In the genomic region with DNA sequence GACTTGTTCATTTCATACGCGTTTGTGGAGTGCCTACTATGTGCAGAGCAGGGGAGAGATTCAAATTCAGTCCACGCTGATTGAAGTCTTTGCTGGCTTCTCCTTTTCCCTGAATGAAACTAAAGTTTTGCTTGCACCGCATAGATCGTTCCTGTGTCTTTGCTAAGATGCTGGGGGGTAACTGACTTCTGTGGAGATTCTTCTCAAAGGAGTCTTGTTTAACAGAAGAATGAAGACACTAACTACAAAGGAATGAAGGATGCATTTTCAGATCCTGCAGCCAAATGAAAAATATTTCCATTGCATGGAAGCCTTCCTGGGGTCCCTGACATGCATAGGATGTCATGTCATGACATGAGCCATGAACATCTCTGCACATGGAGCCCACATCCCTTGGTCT, we compare ENCODE assay signal across 27 cellular contexts.
"Had no signal": no experiment of that assay in that cellular context is flagged by ENCODE, and none has a peak within 500 bp of the region (broad histone marks: within the 10 kb centered on the region; RNA-seq: fewer than 3 reads in every experiment).

No MANE protein-coding gene starts in this region.

- H3K4me1 ChIP-seq: parathyroid adenoma, thyroid gland had no signal

- DNase-seq: activated CD4-positive, alpha-beta T cell treated with anti-CD3 and anti-CD28 coated beads for 1 hour; activated CD4-positive, alpha-beta T cell treated with anti-CD3 and anti-CD28 coated beads, Interleukin-2, amount 50 U/mL, for 1 hour; activated CD8-positive, alpha-beta T cell treated with anti-CD3 and anti-CD28 coated beads, Interleukin-2, amount 10 ng/mL, durations not matched to agents 7 days and 5 days; activated gamma-delta T cell treated with Interleukin-2 at 50 U/mL for 16 hours; anterior cingulate cortex; central memory CD4-positive, alpha-beta T cell; dorsolateral prefrontal cortex; effector memory CD8-positive, alpha-beta T cell; head of caudate nucleus; hypothalamus; nephron progenitor cell; right cardiac atrium; stimulated activated CD4-positive, alpha-beta T cell treated with anti-CD3 and anti-CD28 coated beads, Interleukin-1b, Interleukin-23, amount 100 ng/mL, for 48 hours; substantia nigra; thyroid gland; WERI-Rb-1 had no signal

- H3K36me3 ChIP-seq: gastroesophageal sphincter, thyroid gland, WERI-Rb-1 had no signal

- H3K4me3 Mint-ChIP-seq: activated CD8-positive, alpha-beta T cell treated with anti-CD3 and anti-CD28 coated beads, Interleukin-2, amount 10 ng/mL, durations not matched to agents 7 days and 5 days; activated naive CD4-positive, alpha-beta T cell treated with anti-CD3 and anti-CD28 coated beads, Interleukin-2, amount 50 U/mL, for 24 hours; activated T-helper 1 cell treated with anti-CD3 and anti-CD28 coated beads, Interleukin-12 subunit alpha, Interleukin-12 subunit beta, Interleukin-2, Interleukin-4 antibody, amounts not matched to agents 30 ng/mL and 10 ng/mL and 1 ng/mL, durations not matched to agents 14 hours and 24 hours and 36 hours; effector memory CD8-positive, alpha-beta T cell; memory B cell; nephron progenitor cell; stimulated activated naive CD8-positive, alpha-beta T cell treated with anti-CD3 and anti-CD28 coated beads, Interleukin-15, Interleukin-2, amounts not matched to agents 100 ng/mL and 50 ng/mL, for 24 hours; T-helper 2 cell treated with Interferon-gamma antibody and Interleukin-4, amounts not matched to agents 5 μg/mL and 100 μg/mL, for 36 hours had no signal

- H2AFZ ChIP-seq: parathyroid adenoma had no signal

- FAIRE-seq: colon, endothelial cell of umbilical vein, islet of Langerhans had no signal

- H3K79me2 ChIP-seq: parathyroid adenoma had no signal

- H3K27ac Mint-ChIP-seq: activated CD8-positive, alpha-beta T cell treated with anti-CD3 and anti-CD28 coated beads, Interleukin-2, amount 10 ng/mL, durations not matched to agents 7 days and 5 days; activated naive CD4-positive, alpha-beta T cell treated with anti-CD3 and anti-CD28 coated beads, Interleukin-2, amount 50 U/mL, for 24 hours; activated T-helper 1 cell treated with anti-CD3 and anti-CD28 coated beads, Interleukin-12 subunit alpha, Interleukin-12 subunit beta, Interleukin-2, Interleukin-4 antibody, amounts not matched to agents 30 ng/mL and 10 ng/mL and 1 ng/mL, durations not matched to agents 14 hours and 24 hours and 36 hours; effector memory CD8-positive, alpha-beta T cell; memory B cell; nephron progenitor cell; stimulated activated naive CD8-positive, alpha-beta T cell treated with anti-CD3 and anti-CD28 coated beads, Interleukin-15, Interleukin-2, amounts not matched to agents 100 ng/mL and 50 ng/mL, for 24 hours; T-helper 2 cell treated with Interferon-gamma antibody and Interleukin-4, amounts not matched to agents 5 μg/mL and 100 μg/mL, for 36 hours had no signal

- H3K9ac ChIP-seq: parathyroid adenoma had no signal

- ATAC-seq: activated CD8-positive, alpha-beta T cell treated with anti-CD3 and anti-CD28 coated beads, Interleukin-2, amount 10 ng/mL, durations not matched to agents 7 days and 5 days; effector memory CD8-positive, alpha-beta T cell; esophagus mucosa; gastroesophageal sphincter; right cardiac atrium had no signal

- H3K36me3 Mint-ChIP-seq: activated naive CD4-positive, alpha-beta T cell treated with anti-CD3 and anti-CD28 coated beads, Interleukin-2, amount 50 U/mL, for 24 hours; memory B cell had no signal

- H3K27ac ChIP-seq: dorsolateral prefrontal cortex, gastroesophageal sphincter, parathyroid adenoma, thyroid gland, WERI-Rb-1 had no signal

- H3K4me3 ChIP-seq: dorsolateral prefrontal cortex, gastroesophageal sphincter, thyroid gland had no signal

- H3K9me3 ChIP-seq: gastroesophageal sphincter, thyroid gland had no signal

- H3K9me3 Mint-ChIP-seq: activated naive CD4-positive, alpha-beta T cell treated with anti-CD3 and anti-CD28 coated beads, Interleukin-2, amount 50 U/mL, for 24 hours; activated T-helper 1 cell treated with anti-CD3 and anti-CD28 coated beads, Interleukin-12 subunit alpha, Interleukin-12 subunit beta, Interleukin-2, Interleukin-4 antibody, amounts not matched to agents 30 ng/mL and 10 ng/mL and 1 ng/mL, durations not matched to agents 14 hours and 24 hours and 36 hours; effector memory CD8-positive, alpha-beta T cell; memory B cell; nephron progenitor cell; stimulated activated naive CD8-positive, alpha-beta T cell treated with anti-CD3 and anti-CD28 coated beads, Interleukin-15, Interleukin-2, amounts not matched to agents 100 ng/mL and 50 ng/mL, for 24 hours; T-helper 2 cell treated with Interferon-gamma antibody and Interleukin-4, amounts not matched to agents 5 μg/mL and 100 μg/mL, for 36 hours had no signal
